Comparison of ENCODE assay signal across 8 cellular contexts in the genomic region with DNA sequence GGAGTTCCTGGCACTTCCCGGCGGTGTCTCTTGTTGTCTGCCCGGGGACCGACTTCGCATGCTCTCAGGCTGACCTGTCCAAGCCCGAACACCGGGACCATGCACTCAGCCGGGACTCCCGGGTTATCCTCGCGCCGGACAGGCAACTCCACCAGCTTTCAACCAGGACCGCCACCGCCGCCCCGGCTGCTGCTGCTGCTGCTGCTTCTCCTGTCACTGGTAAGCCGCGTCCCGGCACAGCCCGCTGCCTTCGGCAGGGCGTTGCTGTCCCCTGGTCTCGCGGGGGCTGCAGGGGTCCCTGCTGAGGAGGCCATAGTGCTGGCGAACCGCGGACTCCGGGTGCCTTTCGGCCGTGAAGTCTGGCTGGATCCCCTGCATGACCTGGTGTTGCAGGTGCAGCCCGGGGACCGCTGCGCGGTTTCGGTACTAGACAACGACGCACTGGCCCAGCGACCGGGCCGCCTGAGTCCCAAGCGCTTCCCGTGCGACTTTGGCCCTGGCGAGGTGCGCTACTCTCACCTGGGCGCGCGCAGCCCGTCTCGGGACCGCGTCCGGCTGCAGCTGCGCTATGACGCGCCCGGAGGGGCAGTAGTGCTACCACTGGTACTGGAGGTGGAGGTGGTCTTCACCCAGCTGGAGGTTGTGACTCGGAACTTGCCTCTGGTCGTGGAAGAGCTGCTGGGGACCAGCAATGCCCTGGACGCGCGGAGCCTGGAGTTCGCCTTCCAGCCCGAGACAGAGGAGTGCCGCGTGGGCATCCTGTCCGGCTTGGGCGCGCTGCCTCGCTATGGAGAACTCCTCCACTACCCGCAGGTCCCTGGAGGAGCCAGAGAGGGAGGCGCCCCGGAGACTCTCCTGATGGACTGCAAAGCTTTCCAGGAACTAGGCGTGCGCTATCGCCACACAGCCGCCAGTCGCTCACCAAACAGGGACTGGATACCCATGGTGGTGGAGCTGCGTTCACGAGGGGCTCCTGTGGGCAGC. TPM values are rescaled to one million over a fixed set of nuclear protein-coding genes. Genes with fewer than 3 reads are reported as not detected.
DNase-seq lines count a peak whose midpoint lies in the region; ATAC-seq, FAIRE-seq and TF ChIP-seq lines count a peak whose summit lies in the region.

No MANE protein-coding gene starts in this region.

- H3K4me1 ChIP-seq in body of pancreas (peaks cover 25% of the 10 kb centered on the region), keratinocyte (ENCODE audit: control insufficient read depth, extremely low read depth, insufficient read depth, low read length) (peaks cover 8% of the 10 kb centered on the region), stomach (peaks cover 6 to 28% (median 21%) of the 10 kb centered on the region in 4 donors)

- intact Hi-C loops in body of pancreas (cut with DNase I) (no loop called here), stomach (cut with DNase I; ENCODE audit: low total_unique reads) (loop anchor here (10.0 kb wide), 1 partner anchor 227 kb away; no protein-coding TSS in a partner anchor)

- peak; percentile 32 for ATAC-seq in body of pancreas

- H3K4me3 ChIP-seq in body of pancreas (peak overlapping the region; percentile 30 to 71), keratinocyte (ENCODE audit: control insufficient read depth in 2 of 3, extremely low read depth in 1 of 3, insufficient read depth in 2 of 3, low read depth in 1 of 3, low read length in 3 of 3) (peak overlapping the region; percentile 43 to 75 (median 74)), stomach (peak overlapping the region; percentile 52 to 76 (median 54))

- TF ChIP-seq EP300 in stomach (IDR thresholded peaks at IDR 0.05) = no peak

- dilution Hi-C loops in keratinocyte (cut with MboI; ENCODE audit: extremely low pct_ligation_motif_present, low sequenced_read_pairs) = no loop called here

- peak overlapping the region; percentile 83 for H2AFZ ChIP-seq in keratinocyte (ENCODE audit: control insufficient read depth, low read length)

- H3K4me2 ChIP-seq in keratinocyte (ENCODE audit: control insufficient read depth, extremely low read depth, insufficient read depth, low read depth, low read length) = peak overlapping the region; percentile 94

- H3K27ac ChIP-seq in body of pancreas (peak overlapping the region in 3 of 4 donors; percentile 24 to 73 (median 29)), keratinocyte (ENCODE audit: control insufficient read depth, insufficient read depth, low read length) (no peak overlapping the region), stomach (peak overlapping the region in 1 of 5 donors; percentile 1)

- peaks cover 0 to 4% of the 10 kb centered on the region in 2 donors for H3K27me3 ChIP-seq in body of pancreas
- H3K27me3 ChIP-seq in keratinocyte (ENCODE audit: control insufficient read depth, extremely low read depth, insufficient read depth, low read length) = peaks cover 22% of the 10 kb centered on the region
- H3K27me3 ChIP-seq in stomach = peaks cover 0 to 31% (median 15%) of the 10 kb centered on the region in 3 donors

- H3K9me3 ChIP-seq in body of pancreas (no peaks in the 10 kb centered on the region), keratinocyte (ENCODE audit: control insufficient read depth, low read depth, low read length) (no peaks in the 10 kb centered on the region), stomach (no peaks in the 10 kb centered on the region)

- H3K36me3 ChIP-seq in body of pancreas (replicated peaks in 1 of 2; ENCODE audit: insufficient read depth in 1 of 2, low read depth in 2 of 2) (no peaks in the 10 kb centered on the region), keratinocyte (ENCODE audit: control insufficient read depth in 2 of 2, extremely low read depth in 1 of 2, insufficient read depth in 2 of 2, low read length in 2 of 2) (no peaks in the 10 kb centered on the region), stomach (no peaks in the 10 kb centered on the region)

- 2 to 13% methylated on average over 3 to 78 of the region's 80 CpGs for WGBS in body of pancreas, 2 donors
- 2 to 4% (median 3%) methylated on average over 44 to 80 of the region's 80 CpGs for WGBS in stomach, 5 donors

- no peak overlapping the region for H3K9ac ChIP-seq in keratinocyte (ENCODE audit: control insufficient read depth, extremely low read depth, insufficient read depth, low read length)

- H4K20me1 ChIP-seq in keratinocyte (ENCODE audit: control insufficient read depth, extremely low read depth, insufficient read depth, low read length) = no peaks in the 10 kb centered on the region

- no peaks in the 10 kb centered on the region for H3K9me1 ChIP-seq in keratinocyte (ENCODE audit: control insufficient read depth, extremely low read depth, insufficient read depth, low read length)

- no peaks in the 10 kb centered on the region for H3K79me2 ChIP-seq in keratinocyte (ENCODE audit: control insufficient read depth, insufficient read depth, low read length)

- TF ChIP-seq CTCF in body of pancreas (IDR thresholded peaks at IDR 0.05) (no peak), keratinocyte (optimal IDR thresholded peaks at IDR 0.05 in 1 of 3, IDR thresholded peaks at IDR 0.05 in 1 of 3, conservative IDR thresholded peaks at IDR 0.05 in 1 of 3; ENCODE audit: extremely low read depth in 1 of 3, insufficient read depth in 2 of 3, low read length in 3 of 3) (no peak), stomach (IDR thresholded peaks at IDR 0.05) (no peak)

- no peak for FAIRE-seq in keratinocyte (lab: Jason Lieb, UNC)

- TF ChIP-seq POLR2A in body of pancreas (IDR thresholded peaks at IDR 0.05) = no peak
- no peak for TF ChIP-seq POLR2A in stomach (IDR thresholded peaks at IDR 0.05)

- DNase-seq in NCI-H1092 treated with DMSO at 0.1 percent for 48 hours (lab: John Stamatoyannopoulos, UW) (peak; percentile 29), NCI-H1092 (lab: John Stamatoyannopoulos, UW) (no peak), body of pancreas (peak; percentile 25 to 44 (median 32)), keratinocyte (ENCODE audit: low read depth, low spot score) (no peak), stomach (no peak), KG1 (lab: John Stamatoyannopoulos, UW) (no peak), hippocampal formation (lab: John Stamatoyannopoulos, UW) (no peak), AG08396 (ENCODE audit: low spot score) (no peak)

RNA-seq across cellular contexts. Expression of gene FREM2, which starts 0.7 kb away (rescaled TPM):
- 10 to 100 TPM; 12.5 to 17.9 TPM for total RNA-seq in body of pancreas
- polyA plus RNA-seq in keratinocyte = 0.01 to 0.07 TPM (median 0.03 TPM) in 3 replicates
- not detected for polyA plus RNA-seq in keratinocyte (2011; ENCODE audit: low read depth)
- under 0.01 TPM in 2 replicates for polyA plus RNA-seq in keratinocyte (2011; cell fraction: cytosol; rRNA removed)
- polyA plus RNA-seq in keratinocyte (2011; cell fraction: nucleus; rRNA removed) = 0.01 and 0.04 TPM in 2 replicates
- polyA plus RNA-seq in keratinocyte (2012; ENCODE audit: low replicate concordance) = 0.03 TPM in 1 of 2 replicates, not detected in the other
- 0.10 to 0.13 TPM (median 0.10 TPM) in 3 replicates for polyA minus RNA-seq in keratinocyte
- not detected for polyA minus RNA-seq in keratinocyte (2011; cell fraction: cytosol; rRNA and poly(A)+ RNA removed)
- 0.08 and 0.53 TPM in 2 replicates for polyA minus RNA-seq in keratinocyte (2011; cell fraction: nucleus; rRNA and poly(A)+ RNA removed)
- 10 to 100 TPM in 1 of 5 donors, 1 to 10 TPM in 3, under 1 TPM in 1; 0.58 to 18.0 (median 2.0) TPM for total RNA-seq in stomach
- under 1 TPM; 0.37 to 0.76 (median 0.50) TPM for polyA plus RNA-seq in stomach

Comparison
In these comparisons a context has a peak if more than half of its experiments do, and no peak if none do; other contexts are left out.
1. DNase-seq: peak in NCI-H1092 treated with DMSO at 0.1 percent for 48 hours (single experiment) and body of pancreas (4 of 4); none in NCI-H1092 (single experiment), keratinocyte (single experiment), stomach (single experiment), KG1 (single experiment), hippocampal formation (0 of 2) and AG08396 (single experiment).
2. Peak in every context shown above with its lines, with median percentiles within 50 percentile points of each other: H3K4me3 ChIP-seq.